ENCODE assay signal across 8 cellular contexts in the genomic region with DNA sequence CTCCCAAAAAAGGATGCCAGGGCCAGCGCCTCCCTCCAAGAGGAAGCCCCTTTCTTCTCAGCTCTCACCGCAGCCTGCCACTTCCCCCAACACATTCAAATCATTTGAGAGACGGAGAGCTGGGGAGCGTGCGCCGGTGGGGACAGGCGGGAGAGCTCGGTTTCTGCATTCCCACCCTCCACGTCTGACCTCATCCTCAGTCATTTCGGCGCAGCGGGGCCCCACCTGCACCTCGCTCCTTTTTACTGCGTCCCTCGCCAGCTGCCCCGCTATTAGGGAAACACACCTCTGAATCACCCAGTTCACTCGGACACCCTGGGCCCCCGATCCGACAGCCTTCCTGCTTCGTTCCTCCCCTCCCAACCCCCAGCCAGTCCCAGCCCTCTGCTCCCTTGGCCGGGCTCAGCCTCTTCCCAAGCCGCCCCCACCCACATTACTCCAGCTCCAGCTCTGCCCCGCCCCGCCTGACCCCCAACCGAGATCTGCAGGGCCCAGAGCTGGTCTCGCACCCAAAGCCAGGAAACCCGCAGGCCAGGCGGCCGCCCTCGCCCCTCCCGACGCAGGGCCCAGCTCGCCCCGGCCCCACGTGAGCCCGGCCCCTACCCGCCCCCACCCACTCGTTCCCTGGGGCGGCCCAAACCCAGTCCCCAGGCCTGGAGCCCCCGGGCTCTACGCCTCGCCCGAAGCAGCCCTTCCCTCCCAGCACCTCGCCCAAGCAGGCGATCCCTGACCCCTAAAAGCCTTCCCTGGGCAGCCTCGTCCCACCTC. TPM values are rescaled to one million over a fixed set of nuclear protein-coding genes. Genes with fewer than 3 reads are reported as not detected.
DNase-seq lines count a peak whose midpoint lies in the region; ATAC-seq and TF ChIP-seq lines count a peak whose summit lies in the region.

No MANE protein-coding gene starts in this region.

- H3K4me3 ChIP-seq in epithelial cell of esophagus (ENCODE audit: low read length) (peak overlapping the region; percentile 82), mononuclear cell (ENCODE audit: low read length) (peak overlapping the region; percentile 63)

- H3K9me3 Mint-ChIP-seq in activated CD8-positive, alpha-beta T cell treated with anti-CD3 and anti-CD28 coated beads for 36 hours: no peaks in the 10 kb centered on the region
- no peaks in the 10 kb centered on the region for H3K9me3 Mint-ChIP-seq in stimulated activated effector memory CD8-positive, alpha-beta T cell treated with anti-CD3 and anti-CD28 coated beads, Interleukin-12 subunit alpha, Interleukin-12 subunit beta, amount 100 ng/mL, for 72 hours

- H3K4me1 Mint-ChIP-seq in activated CD8-positive, alpha-beta T cell treated with anti-CD3 and anti-CD28 coated beads for 36 hours (ENCODE audit: low read depth): peaks cover 33% of the 10 kb centered on the region
- H3K4me1 Mint-ChIP-seq in stimulated activated effector memory CD8-positive, alpha-beta T cell treated with anti-CD3 and anti-CD28 coated beads, Interleukin-12 subunit alpha, Interleukin-12 subunit beta, amount 100 ng/mL, for 72 hours: peaks cover 36% of the 10 kb centered on the region

- CTCF ChIA-PET in activated CD8-positive, alpha-beta T cell treated with anti-CD3 and anti-CD28 coated beads for 36 hours (lab: Charles Lee): interaction anchor here (0.6 to 1.4 kb wide), 8 partner anchors 29 to 95 kb away, joined by 3 to 9 read pairs (median 3); no protein-coding TSS in a partner anchor

- H3K27me3 Mint-ChIP-seq in activated CD8-positive, alpha-beta T cell treated with anti-CD3 and anti-CD28 coated beads for 36 hours: no peaks in the 10 kb centered on the region

- peaks cover 64% of the 10 kb centered on the region for H3K4me1 ChIP-seq in mononuclear cell (ENCODE audit: insufficient read depth, low read length)

- H3K27me3 ChIP-seq in mononuclear cell (ENCODE audit: insufficient read depth, low read length): no peaks in the 10 kb centered on the region

- H3K36me3 Mint-ChIP-seq in activated CD8-positive, alpha-beta T cell treated with anti-CD3 and anti-CD28 coated beads for 36 hours (ENCODE audit: low read depth): peaks cover 6% of the 10 kb centered on the region
- peaks cover 15% of the 10 kb centered on the region for H3K36me3 Mint-ChIP-seq in stimulated activated effector memory CD8-positive, alpha-beta T cell treated with anti-CD3 and anti-CD28 coated beads, Interleukin-12 subunit alpha, Interleukin-12 subunit beta, amount 100 ng/mL, for 72 hours

- intact Hi-C loops in activated CD8-positive, alpha-beta T cell treated with anti-CD3 and anti-CD28 coated beads for 36 hours (cut with micrococcal nuclease): loop anchor here (5.0 to 10.0 kb wide), 2 partner anchors 33 to 66 kb away; no protein-coding TSS in a partner anchor

- peak overlapping the region; percentile 92 for H3K4me3 Mint-ChIP-seq in activated CD8-positive, alpha-beta T cell treated with anti-CD3 and anti-CD28 coated beads for 36 hours
- peak overlapping the region; percentile 93 for H3K4me3 Mint-ChIP-seq in stimulated activated effector memory CD8-positive, alpha-beta T cell treated with anti-CD3 and anti-CD28 coated beads, Interleukin-12 subunit alpha, Interleukin-12 subunit beta, amount 100 ng/mL, for 72 hours

- POLR2A ChIA-PET in activated CD8-positive, alpha-beta T cell treated with anti-CD3 and anti-CD28 coated beads for 36 hours (lab: Charles Lee): interaction anchor here (0.6 to 1.4 kb wide), 6 partner anchors 13 to 103 kb away, joined by 3 to 10 read pairs (median 4); no protein-coding TSS in a partner anchor

- peak overlapping the region; percentile 84 for H3K27ac Mint-ChIP-seq in activated CD8-positive, alpha-beta T cell treated with anti-CD3 and anti-CD28 coated beads for 36 hours
- peak overlapping the region; percentile 98 for H3K27ac Mint-ChIP-seq in stimulated activated effector memory CD8-positive, alpha-beta T cell treated with anti-CD3 and anti-CD28 coated beads, Interleukin-12 subunit alpha, Interleukin-12 subunit beta, amount 100 ng/mL, for 72 hours

- peak; percentile 91 for DNase-seq in ELF-1 (ENCODE audit: low read depth, low spot score)
- DNase-seq in NCI-H526 treated with DMSO at 0.1 percent for 48 hours (lab: John Stamatoyannopoulos, UW): peak; percentile 75
- peak; percentile 71 for DNase-seq in activated CD8-positive, alpha-beta T cell treated with anti-CD3 and anti-CD28 coated beads for 36 hours
- peak; percentile 87 for DNase-seq in epithelial cell of esophagus (ENCODE audit: low read depth)
- peak; percentile 25 to 64 for DNase-seq in stimulated activated effector memory CD8-positive, alpha-beta T cell treated with anti-CD3 and anti-CD28 coated beads, Interleukin-12 subunit alpha, Interleukin-12 subunit beta, amount 100 ng/mL, for 72 hours (ENCODE audit: low spot score in 2 of 2)

- ATAC-seq in HG03175 (IDR thresholded peaks at IDR 0.05; ENCODE audit: unreplicated experiment) (peak; percentile 8), GM19452 (IDR thresholded peaks at IDR 0.05; ENCODE audit: unreplicated experiment) (no peak)
- no peak for ATAC-seq in activated CD8-positive, alpha-beta T cell treated with anti-CD3 and anti-CD28 coated beads for 36 hours
- peak; percentile 2 for ATAC-seq in stimulated activated effector memory CD8-positive, alpha-beta T cell treated with anti-CD3 and anti-CD28 coated beads, Interleukin-12 subunit alpha, Interleukin-12 subunit beta, amount 100 ng/mL, for 72 hours

- no peak for TF ChIP-seq CTCF in activated CD8-positive, alpha-beta T cell treated with anti-CD3 and anti-CD28 coated beads for 36 hours (IDR thresholded peaks at IDR 0.05)
- TF ChIP-seq CTCF in epithelial cell of esophagus (IDR thresholded peaks at IDR 0.05; ENCODE audit: insufficient read depth, low read depth, low read length, missing control alignments): no peak

- H3K9me3 ChIP-seq in mononuclear cell (ENCODE audit: low read depth, low read length): no peaks in the 10 kb centered on the region

RNA-seq across cellular contexts. Expression of gene CORO1C, which starts 0.8 kb away (rescaled TPM):
- 10 to 100 TPM; 90.1 to 98.9 TPM for total RNA-seq in activated CD8-positive, alpha-beta T cell treated with anti-CD3 and anti-CD28 coated beads for 36 hours
- total RNA-seq in mononuclear cell: 86.3 TPM

Comparison
In these comparisons a context has a peak if more than half of its experiments do, and no peak if none do; other contexts are left out.
1. ATAC-seq: peak in HG03175 (single experiment) and stimulated activated effector memory CD8-positive, alpha-beta T cell treated with anti-CD3 and anti-CD28 coated beads, Interleukin-12 subunit alpha, Interleukin-12 subunit beta, amount 100 ng/mL, for 72 hours (single experiment); none in activated CD8-positive, alpha-beta T cell treated with anti-CD3 and anti-CD28 coated beads for 36 hours (single experiment) and GM19452 (single experiment).
2. Peak in every context shown above with its lines, with median percentiles within 50 percentile points of each other: DNase-seq.